8 cellular contexts compared by ENCODE assay signal in genomic region chr22:42648368-42649260, GRCh38. TPM values are rescaled to one million over a fixed set of nuclear protein-coding genes. Genes with fewer than 3 reads are reported as not detected.
DNase-seq lines count a peak whose midpoint lies in the region; ATAC-seq, FAIRE-seq and TF ChIP-seq lines count a peak whose summit lies in the region.

No MANE protein-coding gene starts in this region.

- H3K27me3 ChIP-seq in mammary epithelial cell (ENCODE audit: insufficient read depth, low read length), result no peaks in the 10 kb centered on the region

- dilution Hi-C loops in mammary epithelial cell (cut with HindIII; ENCODE audit: low sequenced_read_pairs), result no loop called here

- in situ Hi-C loops in SK-MEL-5 (cut with HindIII; ENCODE audit: low pct_unique_long_range_greater_than_20kb, low sequenced_read_pairs), result no loop called here
- in situ Hi-C loops in mammary epithelial cell (cut with MboI; ENCODE audit: low sequenced_read_pairs in 2 of 2), result no loop called here

- FAIRE-seq in kidney (lab: Jason Lieb, UNC), result no peak

- H4K20me1 ChIP-seq in mammary epithelial cell (ENCODE audit: insufficient read depth, low read length), result no peaks in the 10 kb centered on the region

- TSS peak; percentile 75 for BruUV-seq in mammary epithelial cell (replicated peaks; lab: Mats Ljungman, UMichigan)

- peaks cover 54% of the 10 kb centered on the region for H3K79me2 ChIP-seq in mammary epithelial cell (ENCODE audit: insufficient read depth, low read length)

- peak; percentile 21 for ATAC-seq in HG03095 (IDR thresholded peaks at IDR 0.05; ENCODE audit: unreplicated experiment)

- TF ChIP-seq CTCF in mammary epithelial cell (conservative IDR thresholded peaks at IDR 0.05 in 1 of 2, IDR thresholded peaks at IDR 0.05 in 1 of 2; ENCODE audit: extremely low read depth in 1 of 2, insufficient read depth in 1 of 2, low read depth in 1 of 2, low read length in 2 of 2) (no peak), kidney (IDR thresholded peaks at IDR 0.05; ENCODE audit: borderline replicate concordance, extremely low read depth, insufficient read depth) (no peak)

- H3K4me1 ChIP-seq in mammary epithelial cell (ENCODE audit: insufficient read depth, low read length) (peaks cover 43% of the 10 kb centered on the region), kidney (ENCODE audit: control insufficient read depth in 1 of 2, insufficient read depth in 1 of 2, low read depth in 1 of 2, low read length in 2 of 2) (peaks cover 44 to 46% of the 10 kb centered on the region in 2 donors)

- H3K36me3 ChIP-seq in mammary epithelial cell (ENCODE audit: insufficient read depth, low read length) (no peaks in the 10 kb centered on the region), kidney (ENCODE audit: control insufficient read depth in 1 of 2, insufficient read depth in 2 of 2, low read length in 2 of 2) (no peaks in the 10 kb centered on the region)

- CTCF ChIA-PET in mammary epithelial cell (lab: Charles Lee; ENCODE audit: low non-redundant PET), result interaction anchor here (0.5 kb wide), 1 partner anchor 31 kb away, joined by 5 read pairs; no protein-coding TSS in a partner anchor

- H3K9me3 ChIP-seq in mammary epithelial cell (replicated peaks; ENCODE audit: insufficient read depth, low read length), result no peaks in the 10 kb centered on the region
- no peaks in the 10 kb centered on the region for H3K9me3 ChIP-seq in kidney (ENCODE audit: control insufficient read depth in 1 of 2, low read length in 2 of 2)

- peak overlapping the region; percentile 93 for H3K4me2 ChIP-seq in mammary epithelial cell (ENCODE audit: insufficient read depth, low read depth, low read length)

- peak; percentile 44 for DNase-seq in stimulated activated CD4-positive, alpha-beta T cell treated with anti-CD3 and anti-CD28 coated beads, Interleukin-15, amount 100 ng/mL, for 24 hours
- DNase-seq in stimulated activated CD4-positive, alpha-beta T cell treated with anti-CD3 and anti-CD28 coated beads, Interleukin-4, amount 100 ng/mL, for 1 hour, result no peak
- DNase-seq in SK-MEL-5 (ENCODE audit: low read depth, low spot score) (peak; percentile 27), mammary epithelial cell (peak; percentile 51), kidney (peak; percentile 87), NOMO-1 treated with DMSO at 0.1 percent for 48 hours (lab: John Stamatoyannopoulos, UW; ENCODE audit: unreplicated experiment) (no peak)
- peak; percentile 14 for DNase-seq in stimulated activated CD4-positive, alpha-beta T cell treated with anti-CD3 and anti-CD28 coated beads, Interleukin-2, amount 100 ng/mL, for 4 hours (ENCODE audit: low read depth)

- WGBS in mammary epithelial cell (ENCODE audit: low coverage, missing lambda C conversion rate), result 9% methylated on average over 23 of the region's 51 CpGs

- H3K9ac ChIP-seq in mammary epithelial cell (ENCODE audit: insufficient read depth, low read length) (peak overlapping the region; percentile 89), kidney (ENCODE audit: low read length in 2 of 2) (peak overlapping the region; percentile 80 to 98)

- H3K27ac ChIP-seq in mammary epithelial cell (ENCODE audit: insufficient read depth, low read depth, low read length), result peak overlapping the region; percentile 81
- H3K27ac ChIP-seq in kidney (ENCODE audit: low read depth in 2 of 2, low read length in 2 of 2), result peak overlapping the region; percentile 81 to 92

- peak overlapping the region; percentile 65 for H2AFZ ChIP-seq in mammary epithelial cell (ENCODE audit: low read depth, low read length)

- intact Hi-C loops in mammary epithelial cell (cut with micrococcal nuclease) (loop anchor here (1.0 kb wide), 1 partner anchor 33 kb away; no protein-coding TSS in a partner anchor), kidney (cut with DNase I) (no loop called here)

- H3K4me3 ChIP-seq in mammary epithelial cell (replicated peaks in 1 of 3; ENCODE audit: insufficient read depth in 1 of 3, low read depth in 2 of 3, low read length in 3 of 3) (peak overlapping the region; percentile 62 to 93 (median 85)), kidney (ENCODE audit: low read length in 2 of 2) (peak overlapping the region; percentile 66 to 97)

RNA-seq across cellular contexts. Expression of gene CYB5R3, which starts 0.6 kb away (rescaled TPM):
- 77.0 and 84.2 TPM in 2 replicates for total RNA-seq in SK-MEL-5 (2014; rRNA removed; shearing (Covaris generic))
- 352 and 370 TPM in 2 replicates for polyA plus RNA-seq in SK-MEL-5 (2015; cell fraction: cytosol; rRNA removed)
- 35.1 and 38.5 TPM in 2 replicates for polyA plus RNA-seq in SK-MEL-5 (2015; cell fraction: nucleus; rRNA removed)
- total RNA-seq in mammary epithelial cell (100 to 1,000 TPM in 1 of 2 donors, 10 to 100 TPM in 1; 80.4 to 181 TPM), kidney (426 TPM)
- polyA plus RNA-seq in mammary epithelial cell (125 TPM), kidney (ENCODE audit: insufficient read depth, low read depth, low replicate concordance) (287 TPM)
- polyA minus RNA-seq in mammary epithelial cell, result 196 TPM

RNA-seq across cellular contexts. Expression of gene ATP5MGL, which starts 8.2 kb away (rescaled TPM):
- 0.56 TPM in 1 of 2 replicates, not detected in the other for total RNA-seq in SK-MEL-5 (2014; rRNA removed; shearing (Covaris generic))
- polyA plus RNA-seq in SK-MEL-5 (2015; cell fraction: cytosol; rRNA removed), result not detected in 2 replicates
- polyA plus RNA-seq in SK-MEL-5 (2015; cell fraction: nucleus; rRNA removed), result not detected in 2 replicates
- total RNA-seq in mammary epithelial cell (1 to 10 TPM in 1 of 2 donors, not detected in 1; 1.2 TPM), kidney (0.88 TPM)
- polyA plus RNA-seq in mammary epithelial cell (not detected), kidney (ENCODE audit: insufficient read depth, low read depth, low replicate concordance) (not detected)
- polyA minus RNA-seq in mammary epithelial cell, result not detected

RNA-seq across cellular contexts. Expression of gene POLDIP3, which starts 33.9 kb away (rescaled TPM):
- 31.2 and 37.8 TPM in 2 replicates for total RNA-seq in SK-MEL-5 (2014; rRNA removed; shearing (Covaris generic))
- polyA plus RNA-seq in SK-MEL-5 (2015; cell fraction: cytosol; rRNA removed), result 37.3 and 53.6 TPM in 2 replicates
- polyA plus RNA-seq in SK-MEL-5 (2015; cell fraction: nucleus; rRNA removed), result 40.9 and 51.0 TPM in 2 replicates
- total RNA-seq in mammary epithelial cell (10 to 100 TPM; 21.5 to 53.6 TPM), kidney (67.9 TPM)
- polyA plus RNA-seq in mammary epithelial cell (33.1 TPM), kidney (ENCODE audit: insufficient read depth, low read depth, low replicate concordance) (44.1 TPM)
- 50.5 TPM for polyA minus RNA-seq in mammary epithelial cell

Comparison
In these comparisons a context has a peak if more than half of its experiments do, and no peak if none do; other contexts are left out.
1. DNase-seq: peak in stimulated activated CD4-positive, alpha-beta T cell treated with anti-CD3 and anti-CD28 coated beads, Interleukin-15, amount 100 ng/mL, for 24 hours (single experiment), SK-MEL-5 (single experiment), mammary epithelial cell (single experiment), kidney (single experiment) and stimulated activated CD4-positive, alpha-beta T cell treated with anti-CD3 and anti-CD28 coated beads, Interleukin-2, amount 100 ng/mL, for 4 hours (single experiment); none in stimulated activated CD4-positive, alpha-beta T cell treated with anti-CD3 and anti-CD28 coated beads, Interleukin-4, amount 100 ng/mL, for 1 hour (single experiment) and NOMO-1 treated with DMSO at 0.1 percent for 48 hours (single experiment).